ENCODE assay signal across 21 cellular contexts in genomic region chr4:40328383-40328782, GRCh38. TPM values are rescaled to one million over a fixed set of nuclear protein-coding genes. Genes with fewer than 3 reads are reported as not detected.
DNase-seq lines count a peak whose midpoint lies in the region; ATAC-seq, FAIRE-seq and TF ChIP-seq lines count a peak whose summit lies in the region.
"Had no signal": no experiment of that assay in that cellular context is flagged by ENCODE, and none has a peak within 500 bp of the region (broad histone marks: within the 10 kb centered on the region; RNA-seq: fewer than 3 reads in every experiment).

No MANE protein-coding gene starts in this region.

- H3K79me2 ChIP-seq in PC-9 (ENCODE audit: low read depth) (no peaks in the 10 kb centered on the region), neural progenitor cell (ENCODE audit: low read depth) (no peaks in the 10 kb centered on the region), H9 (ENCODE audit: insufficient read depth, low read length) (no peaks in the 10 kb centered on the region)

- DNase-seq in A549 (ENCODE audit: low read depth in 1 of 2, low spot score in 1 of 2) (no peak), PC-9 (peak in 1 of 2 experiments; percentile 71), chondrocyte (ENCODE audit: low spot score) (no peak), neural progenitor cell (ENCODE audit: low spot score) (no peak), HTR-8/SVneo (ENCODE audit: insufficient read length, low spot score) (no peak), RCC 7860 (ENCODE audit: low spot score) (no peak), H9 (no peak)
- DNase-seq: C1 segment of cervical spinal cord; CD4-positive, CD25-positive, alpha-beta regulatory T cell; CD8-positive, alpha-beta memory T cell; COR-L47; GOT3; IMR-90 had no signal

- FAIRE-seq in A549 (lab: Jason Lieb, UNC) (no peak), HTR-8/SVneo (lab: Jason Lieb, UNC) (no peak), RCC 7860 (lab: Jason Lieb, UNC) (no peak)
- FAIRE-seq: D721Med, G401.6, GM12891, K562 had no signal

- no peak overlapping the region for H3K9ac ChIP-seq in neural progenitor cell
- H3K9ac ChIP-seq in H9 (ENCODE audit: extremely low read depth, insufficient read length, low read length), result no peak overlapping the region

- no peak overlapping the region for H2BK15ac ChIP-seq in H9 (ENCODE audit: low read depth, low read length)

- H3K4me2 ChIP-seq in A549 (0 out of 3 replicates have a peak overlapping the region, but pooled peaks have one; percentile 12), PC-9 (peak overlapping the region; percentile 51), neural progenitor cell (no peak overlapping the region), H9 (ENCODE audit: insufficient read depth, insufficient read length, low read length) (no peak overlapping the region)

- H3K27ac Mint-ChIP-seq in chondrocyte (ENCODE audit: unreplicated experiment) (peak overlapping the region; percentile 8), neural progenitor cell (peak overlapping the region; percentile 12), H9 (no peak overlapping the region)
- H3K27ac Mint-ChIP-seq: B cell had no signal

- no peak for TF ChIP-seq POLR2A in A549 (IDR thresholded peaks at IDR 0.05; ENCODE audit: low read length)

- H3K36me3 ChIP-seq in PC-9 (ENCODE audit: low read depth), result no peaks in the 10 kb centered on the region
- no peaks in the 10 kb centered on the region for H3K36me3 ChIP-seq in neural progenitor cell
- H3K36me3 ChIP-seq: HAP-1 had no signal

- H3K23me2 ChIP-seq in H9 (ENCODE audit: insufficient read length, low read depth, low read length, poor library complexity, severe bottlenecking), result no peaks in the 10 kb centered on the region

- no peak overlapping the region for H3K18ac ChIP-seq in H9 (ENCODE audit: insufficient read length, low read depth, low read length)

- no peak for TF ChIP-seq EP300 in A549 (IDR thresholded peaks at IDR 0.05)

- H3K4me3 ChIP-seq in A549, result no peak overlapping the region
- no peak overlapping the region for H3K4me3 ChIP-seq in PC-9
- no peak overlapping the region for H3K4me3 ChIP-seq in neural progenitor cell
- H3K4me3 ChIP-seq: HAP-1, K562 had no signal

- H3K56ac ChIP-seq in H9 (ENCODE audit: insufficient read length, low read depth, low read length), result no peak overlapping the region

- CTCF ChIA-PET in A549 (lab: Yijun Ruan, JAX) (interaction anchor here (1.5 to 5.0 kb wide), 3 partner anchors 9 to 272 kb away, joined by 3 to 45 read pairs (median 38); partner anchors contain the start of genes CHRNA9 and N4BP2), PC-9 (lab: Charles Lee) (no interaction called here)

- no peaks in the 10 kb centered on the region for H3K36me3 Mint-ChIP-seq in chondrocyte (ENCODE audit: low read depth)
- H3K36me3 Mint-ChIP-seq in neural progenitor cell, result no peaks in the 10 kb centered on the region
- no peaks in the 10 kb centered on the region; a peak in 1 of 7 replicates for H3K36me3 Mint-ChIP-seq in H9 (ENCODE audit: insufficient read depth in 1 of 3, low read depth in 3 of 3)

- H3K4me1 Mint-ChIP-seq in chondrocyte (ENCODE audit: low read depth) (peaks cover 12% of the 10 kb centered on the region), neural progenitor cell (peaks cover 43% of the 10 kb centered on the region), H9 (peaks cover 13 to 17% of the 10 kb centered on the region in 2 experiments)

- H4K20me1 ChIP-seq in PC-9 (ENCODE audit: insufficient read depth), result no peaks in the 10 kb centered on the region
- no peaks in the 10 kb centered on the region for H4K20me1 ChIP-seq in neural progenitor cell (ENCODE audit: low read depth)
- no peaks in the 10 kb centered on the region for H4K20me1 ChIP-seq in H9 (ENCODE audit: control insufficient read depth, insufficient read depth, insufficient read length)

- H3K4me1 ChIP-seq in A549 (peaks cover 40% of the 10 kb centered on the region), PC-9 (replicated peaks; ENCODE audit: insufficient read depth) (peaks cover 36% of the 10 kb centered on the region), neural progenitor cell (no peaks in the 10 kb centered on the region), H9 (ENCODE audit: insufficient read depth, low read length) (peaks cover 8% of the 10 kb centered on the region; the same call in 1 of the 2 replicates)

- H3K27me3 ChIP-seq in PC-9 (ENCODE audit: insufficient read depth, low read depth), result no peaks in the 10 kb centered on the region
- H3K27me3 ChIP-seq in neural progenitor cell, result no peaks in the 10 kb centered on the region
- no peaks in the 10 kb centered on the region for H3K27me3 ChIP-seq in H9 (ENCODE audit: insufficient read depth, low read length)

- no peak overlapping the region for H4K8ac ChIP-seq in H9 (replicated peaks; ENCODE audit: insufficient read length, low read depth, low read length)

- no peaks in the 10 kb centered on the region for H3K9me2 ChIP-seq in PC-9 (ENCODE audit: insufficient read depth)

- H3K14ac ChIP-seq in H9 (ENCODE audit: insufficient read depth, low read length), result no peak overlapping the region

- WGBS in A549 (ENCODE audit: missing lambda C conversion rate), result 63% methylated on average over 1 of the region's 1 CpG
- no CpG with 5 or more reads among the region's 1 CpG for WGBS in H9 (ENCODE audit: extremely low coverage, insufficient read length, low lambda C conversion rate)

- H3F3A ChIP-seq in PC-9 (ENCODE audit: insufficient read depth, low read depth) (peaks cover 10% of the 10 kb centered on the region; the same call in 1 of the 2 replicates), neural progenitor cell (ENCODE audit: low read depth) (no peaks in the 10 kb centered on the region)

- TF ChIP-seq RAD21 in A549 (conservative IDR thresholded peaks at IDR 0.05 in 1 of 2, IDR thresholded peaks at IDR 0.05 in 1 of 2), result no peak

- intact Hi-C loops in PC-9 (cut with micrococcal nuclease; ENCODE audit: unreplicated experiment), result no loop called here

- no peak overlapping the region for H3K4ac ChIP-seq in H9 (ENCODE audit: low read depth, low read length)

- no peak overlapping the region for H3K23ac ChIP-seq in H9 (ENCODE audit: insufficient read length, low read depth, low read length)

- no peak overlapping the region for H2BK120ac ChIP-seq in H9 (ENCODE audit: low read depth, low read length, poor library complexity, severe bottlenecking)

- no peak overlapping the region for H4K5ac ChIP-seq in H9 (ENCODE audit: insufficient read length, low read depth, low read length)

- no peak overlapping the region for H4K91ac ChIP-seq in H9 (ENCODE audit: insufficient read length, low read depth, low read length)

- no TSS peak for BruUV-seq in PC-9 (replicated peaks; lab: Mats Ljungman, UMichigan)

- H3K9me3 ChIP-seq in A549, result no peaks in the 10 kb centered on the region
- no peaks in the 10 kb centered on the region; the same call in 1 of the 2 replicates for H3K9me3 ChIP-seq in PC-9 (ENCODE audit: insufficient read depth, low read depth)
- no peaks in the 10 kb centered on the region for H3K9me3 ChIP-seq in neural progenitor cell (ENCODE audit: low read depth)
- H3K9me3 ChIP-seq in H9 (ENCODE audit: control insufficient read depth, low read depth, low read length), result no peaks in the 10 kb centered on the region
- H3K9me3 ChIP-seq: HAP-1 had no signal

- H3T11ph ChIP-seq in H9 (ENCODE audit: low read length), result no peak overlapping the region

- no peak overlapping the region for H2BK20ac ChIP-seq in H9 (ENCODE audit: low read depth, low read length, poor library complexity, severe bottlenecking)

- no peak overlapping the region for H2AK5ac ChIP-seq in H9 (ENCODE audit: insufficient read length, low read length)

- H3K27me3 Mint-ChIP-seq in chondrocyte (ENCODE audit: low read depth) (no peaks in the 10 kb centered on the region), neural progenitor cell (ENCODE audit: insufficient read depth, low read depth) (peaks cover 8% of the 10 kb centered on the region), H9 (ENCODE audit: low read depth) (no peaks in the 10 kb centered on the region; the same call in none of the 2 replicates)

- peak overlapping the region in 1 of 2 experiments; percentile 75; a peak in 3 of 6 replicates for H3K27ac ChIP-seq in A549
- H3K27ac ChIP-seq in PC-9, result peak overlapping the region; percentile 71
- H3K27ac ChIP-seq in neural progenitor cell, result no peak overlapping the region
- H3K27ac ChIP-seq in H9 (ENCODE audit: insufficient read length, low read depth, low read length), result no peak overlapping the region
- H3K27ac ChIP-seq: 22Rv1 had no signal

- H2BK12ac ChIP-seq in H9 (ENCODE audit: insufficient read length, low read depth, low read length), result no peak overlapping the region

- H3K9me3 Mint-ChIP-seq in chondrocyte (ENCODE audit: low read depth), result no peaks in the 10 kb centered on the region
- H3K9me3 Mint-ChIP-seq in neural progenitor cell, result no peaks in the 10 kb centered on the region
- peaks cover 0 to 2% of the 10 kb centered on the region in 2 experiments; a peak in 1 of 5 replicates for H3K9me3 Mint-ChIP-seq in H9
- H3K9me3 Mint-ChIP-seq: CD4-positive, CD25-positive, alpha-beta regulatory T cell; CD8-positive, alpha-beta memory T cell had no signal

- ATAC-seq in A549, result no peak
- no peak for ATAC-seq in GM18520 (IDR thresholded peaks at IDR 0.05; ENCODE audit: unreplicated experiment)
- ATAC-seq: K562 had no signal

- POLR2A ChIA-PET in A549 (lab: Yijun Ruan, JAX), result no interaction called here
- POLR2A ChIA-PET in PC-9 (lab: Charles Lee; ENCODE audit: unreplicated experiment), result interaction anchor here (0.6 kb wide), 3 partner anchors 12 to 372 kb away, joined by 3 to 7 read pairs (median 4); no protein-coding TSS in a partner anchor

- H2AFZ ChIP-seq in PC-9 (no peak overlapping the region), neural progenitor cell (replicated peaks) (no peak overlapping the region), H9 (ENCODE audit: low read length) (no peak overlapping the region)

- H3K79me1 ChIP-seq in H9 (ENCODE audit: insufficient read depth, low read depth, low read length, poor library complexity, severe bottlenecking), result no peaks in the 10 kb centered on the region

- H2BK5ac ChIP-seq in H9 (ENCODE audit: insufficient read length, low read length), result no peak overlapping the region

- TF ChIP-seq CTCF in A549 (IDR thresholded peaks at IDR 0.05) (no peak), PC-9 (conservative IDR thresholded peaks at IDR 0.05) (no peak), chondrocyte (IDR thresholded peaks at IDR 0.05) (no peak), neural progenitor cell (IDR thresholded peaks at IDR 0.05) (no peak), H9 (conservative IDR thresholded peaks at IDR 0.05) (no peak)

- no peak overlapping the region for H3K4me3 Mint-ChIP-seq in chondrocyte (ENCODE audit: unreplicated experiment)
- H3K4me3 Mint-ChIP-seq in neural progenitor cell, result no peak overlapping the region
- H3K4me3 Mint-ChIP-seq in H9, result no peak overlapping the region
- H3K4me3 Mint-ChIP-seq: B cell; CD4-positive, CD25-positive, alpha-beta regulatory T cell; CD8-positive, alpha-beta memory T cell had no signal

RNA-seq across cellular contexts. Expression of gene CHRNA9, which starts 6.8 kb away (rescaled TPM):
- polyA plus RNA-seq in A549 (2011; rRNA removed), result 1.6 and 1.9 TPM in 2 replicates
- polyA plus RNA-seq in A549 (2012; cell fraction: cytosol; rRNA removed), result 0.36 and 0.70 TPM in 2 replicates
- polyA plus RNA-seq in A549 (2012; cell fraction: nucleus; rRNA removed), result 0.32 and 0.83 TPM in 2 replicates
- polyA plus RNA-seq in A549 (2017; fragmentation: RNase III; extraction: RNeasy Plus Mini Kit Qiagen cat#74134 plus additional on column Dnase treatment), result 0.54 to 2.0 TPM (median 1.3 TPM) in 3 replicates
- polyA minus RNA-seq in A549 (2011; rRNA and poly(A)+ RNA removed), result 1.2 and 2.7 TPM in 2 replicates
- total RNA-seq in PC-9 (2021), result not detected in 2 replicates
- 0.36 TPM in 1 of 3 replicates, not detected in the others for total RNA-seq in chondrocyte
- total RNA-seq in neural progenitor cell (ENCODE audit: low replicate concordance), result 0.67 and 2.5 TPM in 2 replicates
- total RNA-seq in H9 (2021), result 1.2 and 1.3 TPM in 2 replicates
- total RNA-seq: B cell; CD4-positive, CD25-positive, alpha-beta regulatory T cell; IMR-90; K562 had no signal
- polyA plus RNA-seq: IMR-90, K562 had no signal

Comparison
In these comparisons a context has a peak if more than half of its experiments do, and no peak if none do; other contexts are left out.
1. H3K4me2 ChIP-seq: peak in A549 (single experiment) and PC-9 (single experiment); none in neural progenitor cell (single experiment) and H9 (single experiment).
2. H3K27ac Mint-ChIP-seq: peak in chondrocyte (single experiment) and neural progenitor cell (single experiment); none in H9 (0 of 3).